Comparison of ENCODE assay signal across 27 cellular contexts in genomic region chr7:128931186-128931798, GRCh38. TPM values are rescaled to one million over a fixed set of nuclear protein-coding genes. Genes with fewer than 3 reads are reported as not detected.
"Had no signal": no experiment of that assay in that cellular context is flagged by ENCODE, and none has a peak within 500 bp of the region (broad histone marks: within the 10 kb centered on the region; RNA-seq: fewer than 3 reads in every experiment).

No MANE protein-coding gene starts in this region.

- H3K36me3 ChIP-seq: cardiac muscle cell, left lung, tibial nerve, vagina had no signal

- H3K9me3 Mint-ChIP-seq: activated naive CD8-positive, alpha-beta T cell treated with anti-CD3 and anti-CD28 coated beads, Interleukin-2, amount 50 U/mL, for 24 hours; activated T-cell treated with anti-CD3 and anti-CD28 coated beads, Interleukin-2, amount 50 U/mL, for 4 hours; activated T-helper 2 cell treated with anti-CD3 and anti-CD28 coated beads, Interferon-gamma antibody, Interleukin-2, Interleukin-4, amounts not matched to agents 10 μg/mL and 5 μg/mL and 100 μg/mL, durations not matched to agents 14 hours and 24 hours and 36 hours; immature natural killer cell; natural killer cell; stimulated activated naive CD8-positive, alpha-beta T cell treated with anti-CD3 and anti-CD28 coated beads, Interleukin-15, amount 100 ng/mL, for 72 hours; T-cell; T-helper 2 cell treated with Interferon-gamma antibody and Interleukin-4, amounts not matched to agents 5 μg/mL and 100 μg/mL, for 36 hours had no signal

- ATAC-seq: activated naive CD8-positive, alpha-beta T cell treated with anti-CD3 and anti-CD28 coated beads, Interleukin-2, amount 50 U/mL, for 24 hours; activated T-cell treated with anti-CD3 and anti-CD28 coated beads, Interleukin-2, amount 50 U/mL, for 4 hours; foreskin keratinocyte; left lung; natural killer cell; stimulated activated naive CD8-positive, alpha-beta T cell treated with anti-CD3 and anti-CD28 coated beads, Interleukin-15, amount 100 ng/mL, for 72 hours; T-cell had no signal

- H3K4me3 Mint-ChIP-seq: activated naive CD8-positive, alpha-beta T cell treated with anti-CD3 and anti-CD28 coated beads, Interleukin-2, amount 50 U/mL, for 24 hours; activated T-cell treated with anti-CD3 and anti-CD28 coated beads, Interleukin-2, amount 50 U/mL, for 4 hours; immature natural killer cell; natural killer cell; stimulated activated naive CD8-positive, alpha-beta T cell treated with anti-CD3 and anti-CD28 coated beads, Interleukin-15, amount 100 ng/mL, for 72 hours; T-helper 2 cell treated with Interferon-gamma antibody and Interleukin-4, amounts not matched to agents 5 μg/mL and 100 μg/mL, for 36 hours had no signal

- H3K27ac Mint-ChIP-seq: activated naive CD8-positive, alpha-beta T cell treated with anti-CD3 and anti-CD28 coated beads, Interleukin-2, amount 50 U/mL, for 24 hours; activated T-helper 2 cell treated with anti-CD3 and anti-CD28 coated beads, Interferon-gamma antibody, Interleukin-2, Interleukin-4, amounts not matched to agents 10 μg/mL and 5 μg/mL and 100 μg/mL, durations not matched to agents 14 hours and 24 hours and 36 hours; immature natural killer cell; natural killer cell; progenitor cell of endocrine pancreas; stimulated activated naive CD8-positive, alpha-beta T cell treated with anti-CD3 and anti-CD28 coated beads, Interleukin-15, amount 100 ng/mL, for 72 hours; T-helper 2 cell treated with Interferon-gamma antibody and Interleukin-4, amounts not matched to agents 5 μg/mL and 100 μg/mL, for 36 hours had no signal

- H3K4me1 ChIP-seq: foreskin keratinocyte, vagina had no signal

- H3K4me3 ChIP-seq: cardiac muscle cell, left lung, tibial nerve, vagina had no signal

- DNase-seq: activated CD4-positive, alpha-beta T cell treated with anti-CD3 and anti-CD28 coated beads for 1 hour; activated CD4-positive, alpha-beta T cell treated with anti-CD3 and anti-CD28 coated beads, Interleukin-2, amount 50 U/mL, for 1 hour; activated CD8-positive, alpha-beta memory T cell treated with anti-CD3 and anti-CD28 coated beads for 24 hours; activated CD8-positive, alpha-beta memory T cell treated with anti-CD3 and anti-CD28 coated beads, Interleukin-2, amount 50 U/mL, for 4 hours; activated naive CD4-positive, alpha-beta T cell; activated naive CD8-positive, alpha-beta T cell treated with anti-CD3 and anti-CD28 coated beads, Interleukin-2, amount 50 U/mL, for 24 hours; activated T-cell treated with anti-CD3 and anti-CD28 coated beads, Interleukin-2, amount 50 U/mL, for 4 hours; dermis blood vessel endothelial cell; effector CD8-positive, alpha-beta T cell; foreskin keratinocyte; immature natural killer cell; left lung; mammary epithelial cell; midbrain; natural killer cell; retina; stimulated activated CD4-positive, alpha-beta T cell treated with anti-CD3 and anti-CD28 coated beads, Interleukin-4, amount 100 ng/mL, for 24 hours; stimulated activated naive CD8-positive, alpha-beta T cell treated with anti-CD3 and anti-CD28 coated beads, Interleukin-15, amount 100 ng/mL, for 72 hours; T-cell had no signal

- H3K36me3 Mint-ChIP-seq: natural killer cell, T-cell had no signal

- H3K9me3 ChIP-seq: left lung, tibial nerve, vagina had no signal

- H3K27me3 ChIP-seq: vagina had no signal

- H3K27ac ChIP-seq: cardiac muscle cell, foreskin keratinocyte, left lung, tibial nerve, vagina, VCaP had no signal

RNA-seq across cellular contexts. Expression of gene IRF5, which starts 6.4 kb away (rescaled TPM):
- total RNA-seq: cardiac muscle cell, glomerular endothelial cell had no signal
- polyA plus RNA-seq: cardiac muscle cell had no signal

RNA-seq across cellular contexts. Expression of gene KCP, which starts 20.8 kb away (rescaled TPM):
- total RNA-seq: activated T-helper 2 cell treated with anti-CD3 and anti-CD28 coated beads, Interferon-gamma antibody, Interleukin-2, Interleukin-4, amounts not matched to agents 10 μg/mL and 5 μg/mL and 100 μg/mL, durations not matched to agents 14 hours and 24 hours and 36 hours; foreskin keratinocyte had no signal
